1 cellular context compared by ENCODE assay signal in the genomic region with DNA sequence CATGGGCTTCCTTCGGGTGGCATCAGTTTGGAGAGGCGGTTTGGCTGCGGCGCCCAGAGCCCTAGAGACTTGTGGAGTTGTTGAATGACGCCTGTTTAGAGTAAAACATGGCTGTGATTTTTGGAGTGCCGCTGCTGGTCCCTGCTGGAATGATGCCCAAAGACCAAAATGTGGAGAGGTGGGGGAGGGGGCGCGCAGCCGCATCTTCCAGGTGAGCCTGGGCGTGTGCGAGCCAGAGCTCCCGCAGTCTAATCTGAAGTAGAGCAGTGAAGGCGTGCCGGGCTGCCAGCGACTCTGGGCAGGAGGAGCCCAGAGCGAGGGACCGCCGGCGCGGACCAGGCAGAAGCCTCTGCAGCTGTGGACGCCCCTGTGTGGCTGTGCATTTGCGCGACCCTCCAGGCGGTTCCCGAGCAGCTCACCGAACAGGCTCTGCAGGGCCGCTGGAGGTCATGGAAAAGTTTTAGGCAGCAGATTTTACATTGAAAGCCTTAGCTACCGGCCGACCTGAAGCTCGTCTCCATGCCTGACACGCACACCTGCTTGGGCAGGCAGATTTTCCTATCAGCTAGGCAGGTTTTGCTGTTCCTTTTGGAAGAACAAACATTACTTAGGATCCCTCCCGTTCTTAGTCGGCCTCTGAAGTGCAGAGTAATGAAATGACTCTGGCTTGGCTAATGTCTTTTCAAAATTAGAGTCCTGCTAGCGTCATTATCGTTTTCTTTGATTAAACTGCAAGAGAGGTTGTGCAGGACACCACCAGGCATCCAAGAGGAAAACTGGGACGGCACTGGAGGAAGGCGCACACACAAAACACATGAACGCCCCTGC.
TF ChIP-seq lines count a peak whose summit lies in the region.

No MANE protein-coding gene starts in this region.

TF ChIP-seq in HEK293, 187 proteins besides CTCF, POLR2A, EP300 and RAD21 (continued from another document and continues in another):
- TF ChIP-seq, protein P1, sequence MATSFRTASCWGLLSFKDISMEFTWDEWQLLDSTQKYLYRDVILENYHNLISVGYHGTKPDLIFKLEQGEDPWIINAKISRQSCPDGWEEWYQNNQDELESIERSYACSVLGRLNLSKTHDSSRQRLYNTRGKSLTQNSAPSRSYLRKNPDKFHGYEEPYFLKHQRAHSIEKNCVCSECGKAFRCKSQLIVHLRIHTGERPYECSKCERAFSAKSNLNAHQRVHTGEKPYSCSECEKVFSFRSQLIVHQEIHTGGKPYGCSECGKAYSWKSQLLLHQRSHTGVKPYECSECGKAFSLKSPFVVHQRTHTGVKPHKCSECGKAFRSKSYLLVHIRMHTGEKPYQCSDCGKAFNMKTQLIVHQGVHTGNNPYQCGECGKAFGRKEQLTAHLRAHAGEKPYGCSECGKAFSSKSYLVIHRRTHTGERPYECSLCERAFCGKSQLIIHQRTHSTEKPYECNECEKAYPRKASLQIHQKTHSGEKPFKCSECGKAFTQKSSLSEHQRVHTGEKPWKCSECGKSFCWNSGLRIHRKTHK (tag by site-specific recombination; IDR thresholded peaks at IDR 0.05) = no peak
- TF ChIP-seq ZNF23 (tag by site-specific recombination; IDR thresholded peaks at IDR 0.05; ENCODE audit: borderline replicate concordance) (no peak), ZNF776 (tag by site-specific recombination; IDR thresholded peaks at IDR 0.05; ENCODE audit: borderline replicate concordance) (no peak), ZNF202 (tag by site-specific recombination; IDR thresholded peaks at IDR 0.05; ENCODE audit: borderline replicate concordance) (no peak), ZBTB1 (tag by site-specific recombination; IDR thresholded peaks at IDR 0.05) (no peak), GFI1B (tag by site-specific recombination; IDR thresholded peaks at IDR 0.05) (no peak), EGR2 (tag by site-specific recombination; IDR thresholded peaks at IDR 0.05; ENCODE audit: low read depth) (no peak), ZNF16 (tag by site-specific recombination; IDR thresholded peaks at IDR 0.05; ENCODE audit: low read depth) (no peak), SCRT2 (tag by site-specific recombination; IDR thresholded peaks at IDR 0.05) (peak; percentile 83), ZNF391 (tag by site-specific recombination; IDR thresholded peaks at IDR 0.05; ENCODE audit: borderline replicate concordance, low read depth) (no peak), ZFP37 (tag by site-specific recombination; IDR thresholded peaks at IDR 0.05) (no peak), ZNF792 (tag by site-specific recombination; IDR thresholded peaks at IDR 0.05) (no peak), ZNF777 (tag by site-specific recombination; IDR thresholded peaks at IDR 0.05; ENCODE audit: borderline replicate concordance) (no peak), SP7 (tag by site-specific recombination; IDR thresholded peaks at IDR 0.05) (0 out of 2 replicates have a peak, but pooled peaks have one; percentile 15), ZXDB (tag by site-specific recombination; IDR thresholded peaks at IDR 0.05) (peak; percentile 79), GLIS1 (tag by site-specific recombination; IDR thresholded peaks at IDR 0.05) (no peak), ZNF549 (tag by site-specific recombination; IDR thresholded peaks at IDR 0.05) (no peak), ZNF19 (tag by site-specific recombination; IDR thresholded peaks at IDR 0.05; ENCODE audit: low read depth) (no peak), ZNF791 (tag by site-specific recombination; IDR thresholded peaks at IDR 0.05) (no peak), ZNF175 (tag by site-specific recombination; IDR thresholded peaks at IDR 0.05) (no peak), ZNF530 (tag by site-specific recombination; IDR thresholded peaks at IDR 0.05; ENCODE audit: low read depth) (no peak), SCRT1 (tag by site-specific recombination; IDR thresholded peaks at IDR 0.05; ENCODE audit: borderline replicate concordance) (peak; percentile 54), ZNF292 (tag by site-specific recombination; IDR thresholded peaks at IDR 0.05; ENCODE audit: borderline replicate concordance, low read depth) (no peak), ZNF555 (tag by site-specific recombination; conservative IDR thresholded peaks at IDR 0.05) (no peak), ZNF76 (tag by site-specific recombination; IDR thresholded peaks at IDR 0.05; ENCODE audit: borderline replicate concordance, low read depth) (peak; percentile 17; the same call in 1 of the 2 replicates), ZNF433 (tag by site-specific recombination; IDR thresholded peaks at IDR 0.05; ENCODE audit: low read depth) (no peak), OVOL3 (tag by site-specific recombination; IDR thresholded peaks at IDR 0.05) (no peak), ZNF510 (tag by site-specific recombination; IDR thresholded peaks at IDR 0.05; ENCODE audit: insufficient replicate concordance) (no peak), ZNF560 (tag by site-specific recombination; IDR thresholded peaks at IDR 0.05; ENCODE audit: borderline replicate concordance) (no peak), IKZF3 (tag by site-specific recombination; IDR thresholded peaks at IDR 0.05) (no peak), ZNF626 (tag by site-specific recombination; IDR thresholded peaks at IDR 0.05) (no peak), ZNF701 (tag by site-specific recombination; IDR thresholded peaks at IDR 0.05) (no peak), ZNF426 (tag by site-specific recombination; IDR thresholded peaks at IDR 0.05) (no peak), RBAK (tag by site-specific recombination; IDR thresholded peaks at IDR 0.05) (no peak), ZNF335 (tag by site-specific recombination; conservative IDR thresholded peaks at IDR 0.05) (peak; percentile 92), ZNF658 (tag by site-specific recombination; IDR thresholded peaks at IDR 0.05) (no peak), HOXD13 (CRISPR knock-in tag; IDR thresholded peaks at IDR 0.05; ENCODE audit: borderline replicate concordance) (no peak), ZNF221 (tag by site-specific recombination; IDR thresholded peaks at IDR 0.05; ENCODE audit: borderline replicate concordance) (no peak), MYNN (tag by site-specific recombination; IDR thresholded peaks at IDR 0.05; ENCODE audit: borderline replicate concordance) (peak; percentile 97), KLF8 (tag by site-specific recombination; IDR thresholded peaks at IDR 0.05) (no peak), ZNF341 (tag by site-specific recombination; IDR thresholded peaks at IDR 0.05; ENCODE audit: low read depth) (peak; percentile 33; the same call in 1 of the 2 replicates), ZNF239 (tag by site-specific recombination; IDR thresholded peaks at IDR 0.05) (no peak), ZNF24 (tag by site-specific recombination; IDR thresholded peaks at IDR 0.05) (no peak), ZNF133 (tag by site-specific recombination; IDR thresholded peaks at IDR 0.05) (no peak), ZNF146 (tag by site-specific recombination; IDR thresholded peaks at IDR 0.05) (no peak)
- TF ChIP-seq, protein P2, sequence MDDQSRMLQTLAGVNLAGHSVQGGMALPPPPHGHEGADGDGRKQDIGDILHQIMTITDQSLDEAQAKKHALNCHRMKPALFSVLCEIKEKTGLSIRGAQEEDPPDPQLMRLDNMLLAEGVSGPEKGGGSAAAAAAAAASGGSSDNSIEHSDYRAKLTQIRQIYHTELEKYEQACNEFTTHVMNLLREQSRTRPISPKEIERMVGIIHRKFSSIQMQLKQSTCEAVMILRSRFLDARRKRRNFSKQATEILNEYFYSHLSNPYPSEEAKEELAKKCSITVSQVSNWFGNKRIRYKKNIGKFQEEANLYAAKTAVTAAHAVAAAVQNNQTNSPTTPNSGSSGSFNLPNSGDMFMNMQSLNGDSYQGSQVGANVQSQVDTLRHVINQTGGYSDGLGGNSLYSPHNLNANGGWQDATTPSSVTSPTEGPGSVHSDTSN (CRISPR knock-in tag; IDR thresholded peaks at IDR 0.05) = no peak
- TF ChIP-seq, protein P3, sequence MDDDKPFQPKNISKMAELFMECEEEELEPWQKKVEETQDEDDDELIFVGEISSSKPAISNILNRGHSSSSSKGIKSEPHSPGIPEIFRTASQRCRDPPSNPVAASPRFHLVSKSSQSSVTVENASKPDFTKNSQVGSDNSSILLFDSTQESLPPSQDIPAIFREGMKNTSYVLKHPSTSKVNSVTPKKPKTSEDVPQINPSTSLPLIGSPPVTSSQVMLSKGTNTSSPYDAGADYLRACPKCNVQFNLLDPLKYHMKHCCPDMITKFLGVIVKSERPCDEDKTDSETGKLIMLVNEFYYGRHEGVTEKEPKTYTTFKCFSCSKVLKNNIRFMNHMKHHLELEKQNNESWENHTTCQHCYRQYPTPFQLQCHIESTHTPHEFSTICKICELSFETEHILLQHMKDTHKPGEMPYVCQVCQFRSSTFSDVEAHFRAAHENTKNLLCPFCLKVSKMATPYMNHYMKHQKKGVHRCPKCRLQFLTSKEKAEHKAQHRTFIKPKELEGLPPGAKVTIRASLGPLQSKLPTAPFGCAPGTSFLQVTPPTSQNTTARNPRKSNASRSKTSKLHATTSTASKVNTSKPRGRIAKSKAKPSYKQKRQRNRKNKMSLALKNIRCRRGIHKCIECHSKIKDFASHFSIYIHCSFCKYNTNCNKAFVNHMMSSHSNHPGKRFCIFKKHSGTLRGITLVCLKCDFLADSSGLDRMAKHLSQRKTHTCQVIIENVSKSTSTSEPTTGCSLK (tag by site-specific recombination; IDR thresholded peaks at IDR 0.05) = no peak
- TF ChIP-seq, protein P4, sequence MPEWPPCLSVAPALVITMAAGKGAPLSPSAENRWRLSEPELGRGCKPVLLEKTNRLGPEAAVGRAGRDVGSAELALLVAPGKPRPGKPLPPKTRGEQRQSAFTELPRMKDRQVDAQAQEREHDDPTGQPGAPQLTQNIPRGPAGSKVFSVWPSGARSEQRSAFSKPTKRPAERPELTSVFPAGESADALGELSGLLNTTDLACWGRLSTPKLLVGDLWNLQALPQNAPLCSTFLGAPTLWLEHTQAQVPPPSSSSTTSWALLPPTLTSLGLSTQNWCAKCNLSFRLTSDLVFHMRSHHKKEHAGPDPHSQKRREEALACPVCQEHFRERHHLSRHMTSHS (tag by site-specific recombination; IDR thresholded peaks at IDR 0.05) = no peak
- TF ChIP-seq, protein P5, sequence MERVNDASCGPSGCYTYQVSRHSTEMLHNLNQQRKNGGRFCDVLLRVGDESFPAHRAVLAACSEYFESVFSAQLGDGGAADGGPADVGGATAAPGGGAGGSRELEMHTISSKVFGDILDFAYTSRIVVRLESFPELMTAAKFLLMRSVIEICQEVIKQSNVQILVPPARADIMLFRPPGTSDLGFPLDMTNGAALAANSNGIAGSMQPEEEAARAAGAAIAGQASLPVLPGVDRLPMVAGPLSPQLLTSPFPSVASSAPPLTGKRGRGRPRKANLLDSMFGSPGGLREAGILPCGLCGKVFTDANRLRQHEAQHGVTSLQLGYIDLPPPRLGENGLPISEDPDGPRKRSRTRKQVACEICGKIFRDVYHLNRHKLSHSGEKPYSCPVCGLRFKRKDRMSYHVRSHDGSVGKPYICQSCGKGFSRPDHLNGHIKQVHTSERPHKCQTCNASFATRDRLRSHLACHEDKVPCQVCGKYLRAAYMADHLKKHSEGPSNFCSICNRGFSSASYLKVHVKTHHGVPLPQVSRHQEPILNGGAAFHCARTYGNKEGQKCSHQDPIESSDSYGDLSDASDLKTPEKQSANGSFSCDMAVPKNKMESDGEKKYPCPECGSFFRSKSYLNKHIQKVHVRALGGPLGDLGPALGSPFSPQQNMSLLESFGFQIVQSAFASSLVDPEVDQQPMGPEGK (tag by site-specific recombination; IDR thresholded peaks at IDR 0.05) = no peak
- TF ChIP-seq, protein P6, sequence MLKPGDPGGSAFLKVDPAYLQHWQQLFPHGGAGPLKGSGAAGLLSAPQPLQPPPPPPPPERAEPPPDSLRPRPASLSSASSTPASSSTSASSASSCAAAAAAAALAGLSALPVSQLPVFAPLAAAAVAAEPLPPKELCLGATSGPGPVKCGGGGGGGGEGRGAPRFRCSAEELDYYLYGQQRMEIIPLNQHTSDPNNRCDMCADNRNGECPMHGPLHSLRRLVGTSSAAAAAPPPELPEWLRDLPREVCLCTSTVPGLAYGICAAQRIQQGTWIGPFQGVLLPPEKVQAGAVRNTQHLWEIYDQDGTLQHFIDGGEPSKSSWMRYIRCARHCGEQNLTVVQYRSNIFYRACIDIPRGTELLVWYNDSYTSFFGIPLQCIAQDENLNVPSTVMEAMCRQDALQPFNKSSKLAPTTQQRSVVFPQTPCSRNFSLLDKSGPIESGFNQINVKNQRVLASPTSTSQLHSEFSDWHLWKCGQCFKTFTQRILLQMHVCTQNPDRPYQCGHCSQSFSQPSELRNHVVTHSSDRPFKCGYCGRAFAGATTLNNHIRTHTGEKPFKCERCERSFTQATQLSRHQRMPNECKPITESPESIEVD (tag by site-specific recombination; IDR thresholded peaks at IDR 0.05) = no peak
- TF ChIP-seq, protein P7, sequence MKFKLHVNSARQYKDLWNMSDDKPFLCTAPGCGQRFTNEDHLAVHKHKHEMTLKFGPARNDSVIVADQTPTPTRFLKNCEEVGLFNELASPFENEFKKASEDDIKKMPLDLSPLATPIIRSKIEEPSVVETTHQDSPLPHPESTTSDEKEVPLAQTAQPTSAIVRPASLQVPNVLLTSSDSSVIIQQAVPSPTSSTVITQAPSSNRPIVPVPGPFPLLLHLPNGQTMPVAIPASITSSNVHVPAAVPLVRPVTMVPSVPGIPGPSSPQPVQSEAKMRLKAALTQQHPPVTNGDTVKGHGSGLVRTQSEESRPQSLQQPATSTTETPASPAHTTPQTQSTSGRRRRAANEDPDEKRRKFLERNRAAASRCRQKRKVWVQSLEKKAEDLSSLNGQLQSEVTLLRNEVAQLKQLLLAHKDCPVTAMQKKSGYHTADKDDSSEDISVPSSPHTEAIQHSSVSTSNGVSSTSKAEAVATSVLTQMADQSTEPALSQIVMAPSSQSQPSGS (tag by site-specific recombination; IDR thresholded peaks at IDR 0.05; ENCODE audit: low read depth) = no peak
- TF ChIP-seq, protein P8, sequence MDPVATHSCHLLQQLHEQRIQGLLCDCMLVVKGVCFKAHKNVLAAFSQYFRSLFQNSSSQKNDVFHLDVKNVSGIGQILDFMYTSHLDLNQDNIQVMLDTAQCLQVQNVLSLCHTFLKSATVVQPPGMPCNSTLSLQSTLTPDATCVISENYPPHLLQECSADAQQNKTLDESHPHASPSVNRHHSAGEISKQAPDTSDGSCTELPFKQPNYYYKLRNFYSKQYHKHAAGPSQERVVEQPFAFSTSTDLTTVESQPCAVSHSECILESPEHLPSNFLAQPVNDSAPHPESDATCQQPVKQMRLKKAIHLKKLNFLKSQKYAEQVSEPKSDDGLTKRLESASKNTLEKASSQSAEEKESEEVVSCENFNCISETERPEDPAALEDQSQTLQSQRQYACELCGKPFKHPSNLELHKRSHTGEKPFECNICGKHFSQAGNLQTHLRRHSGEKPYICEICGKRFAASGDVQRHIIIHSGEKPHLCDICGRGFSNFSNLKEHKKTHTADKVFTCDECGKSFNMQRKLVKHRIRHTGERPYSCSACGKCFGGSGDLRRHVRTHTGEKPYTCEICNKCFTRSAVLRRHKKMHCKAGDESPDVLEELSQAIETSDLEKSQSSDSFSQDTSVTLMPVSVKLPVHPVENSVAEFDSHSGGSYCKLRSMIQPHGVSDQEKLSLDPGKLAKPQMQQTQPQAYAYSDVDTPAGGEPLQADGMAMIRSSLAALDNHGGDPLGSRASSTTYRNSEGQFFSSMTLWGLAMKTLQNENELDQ (tag by site-specific recombination; IDR thresholded peaks at IDR 0.05; ENCODE audit: low read depth) = no peak
- TF ChIP-seq, protein P9, sequence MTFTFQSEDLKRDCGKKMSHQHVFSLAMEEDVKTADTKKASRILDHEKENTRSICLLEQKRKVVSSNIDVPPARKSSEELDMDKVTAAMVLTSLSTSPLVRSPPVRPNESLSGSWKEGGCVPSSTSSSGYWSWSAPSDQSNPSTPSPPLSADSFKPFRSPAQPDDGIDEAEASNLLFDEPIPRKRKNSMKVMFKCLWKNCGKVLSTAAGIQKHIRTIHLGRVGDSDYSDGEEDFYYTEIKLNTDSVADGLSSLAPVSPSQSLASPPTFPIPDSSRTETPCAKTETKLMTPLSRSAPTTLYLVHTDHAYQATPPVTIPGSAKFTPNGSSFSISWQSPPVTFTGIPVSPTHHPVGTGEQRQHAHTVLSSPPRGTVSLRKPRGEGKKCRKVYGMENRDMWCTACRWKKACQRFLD (tag by site-specific recombination; IDR thresholded peaks at IDR 0.05) = no peak
